In the genomic region with DNA sequence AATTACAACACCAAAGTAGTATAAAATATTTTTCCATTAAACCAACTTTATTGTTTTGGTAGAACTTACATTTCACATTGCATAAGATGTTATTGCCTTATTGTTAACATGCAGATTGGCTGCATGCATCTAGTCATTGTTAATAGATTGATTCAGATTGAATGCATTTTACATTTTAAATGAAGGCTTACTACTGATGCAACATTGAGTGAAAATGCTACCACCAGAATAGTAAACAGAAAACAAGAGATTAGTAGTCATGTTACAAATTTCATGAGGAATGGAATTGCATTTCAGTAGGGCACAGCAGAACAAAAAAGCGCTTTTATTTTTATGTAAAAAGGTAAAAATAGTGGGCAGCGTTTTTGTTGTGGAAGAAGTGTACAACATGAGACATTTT, we compare ENCODE assay signal across 21 cellular contexts.
DNase-seq lines count a peak whose midpoint lies in the region; ATAC-seq, FAIRE-seq and TF ChIP-seq lines count a peak whose summit lies in the region.
"Had no signal": no experiment of that assay in that cellular context is flagged by ENCODE, and none has a peak within 500 bp of the region (broad histone marks: within the 10 kb centered on the region; RNA-seq: fewer than 3 reads in every experiment).

No MANE protein-coding gene starts in this region.

- H3K4me1 ChIP-seq in GM23338 (ENCODE audit: insufficient read depth) (peaks cover 33% of the 10 kb centered on the region), HUES6 (ENCODE audit: control insufficient read depth, insufficient read depth, low read length) (peaks cover 16% of the 10 kb centered on the region; the same call in 1 of the 2 replicates), neural progenitor cell (no peaks in the 10 kb centered on the region)
- H3K4me1 ChIP-seq: BLaER1 had no signal

- H2AFZ ChIP-seq in GM23338 = no peak overlapping the region
- H2AFZ ChIP-seq in neural progenitor cell (replicated peaks) = peak overlapping the region; percentile 52
- H2AFZ ChIP-seq: GM23248 had no signal

- H4K20me1 ChIP-seq in GM23338 (replicated peaks; ENCODE audit: insufficient read depth) = no peaks in the 10 kb centered on the region
- no peaks in the 10 kb centered on the region for H4K20me1 ChIP-seq in neural progenitor cell (ENCODE audit: low read depth)
- H4K20me1 ChIP-seq: BLaER1 had no signal

- FAIRE-seq in frontal cortex (lab: Jason Lieb, UNC) = peak; percentile 3
- FAIRE-seq: A204.1, GM12892 had no signal

- H3K27me3 ChIP-seq in GM23338 (ENCODE audit: insufficient read depth) (no peaks in the 10 kb centered on the region), HUES6 (ENCODE audit: control insufficient read depth, insufficient read depth, low read length) (no peaks in the 10 kb centered on the region), neural progenitor cell (no peaks in the 10 kb centered on the region)
- H3K27me3 ChIP-seq: BLaER1 had no signal

- DNase-seq in GM23338 (ENCODE audit: low spot score) = no peak
- no peak for DNase-seq in frontal cortex (ENCODE audit: low spot score in 2 of 2)
- DNase-seq in neural progenitor cell (ENCODE audit: low spot score) = no peak
- DNase-seq in stimulated activated naive CD4-positive, alpha-beta T cell treated with Interleukin-2 at 50 U/mL for 16 hours (lab: John Stamatoyannopoulos, UW) = no peak
- no peak for DNase-seq in stimulated activated CD8-positive, alpha-beta memory T cell treated with anti-CD3 and anti-CD28 coated beads, Interleukin-4, amount 100 ng/mL, for 48 hours
- DNase-seq in NCI-H748 (lab: John Stamatoyannopoulos, UW; ENCODE audit: unreplicated experiment) = no peak
- DNase-seq: Caco-2; CD4-positive, CD25-positive, alpha-beta regulatory T cell; CD8-positive, alpha-beta T cell; DMS153; DND-41; GM23248; HCEC 1CT had no signal

- H3K79me2 ChIP-seq in GM23338 (replicated peaks; ENCODE audit: insufficient read depth) = no peaks in the 10 kb centered on the region
- no peaks in the 10 kb centered on the region for H3K79me2 ChIP-seq in neural progenitor cell (ENCODE audit: low read depth)

- H3K4me3 ChIP-seq in GM23338 (no peak overlapping the region), HUES6 (ENCODE audit: low read depth, low read length) (no peak overlapping the region), neural progenitor cell (no peak overlapping the region)
- H3K4me3 ChIP-seq: BLaER1, GM23248 had no signal

- H3K9me3 Mint-ChIP-seq in GM23338 = no peaks in the 10 kb centered on the region; the same call in 2 of the 3 replicates
- H3K9me3 Mint-ChIP-seq in neural progenitor cell = peaks cover 17% of the 10 kb centered on the region
- H3K9me3 Mint-ChIP-seq: CD4-positive, CD25-positive, alpha-beta regulatory T cell; CD8-positive, alpha-beta T cell had no signal

- H3K9ac ChIP-seq in HUES6 (ENCODE audit: low read length) (no peak overlapping the region), neural progenitor cell (no peak overlapping the region)
- H3K9ac ChIP-seq: BLaER1, GM23248 had no signal

- H3K36me3 Mint-ChIP-seq in GM23338 (ENCODE audit: low read depth) (no peaks in the 10 kb centered on the region; the same call in 1 of the 3 replicates), neural progenitor cell (peaks cover 25% of the 10 kb centered on the region)
- H3K36me3 Mint-ChIP-seq: CD4-positive, CD25-positive, alpha-beta regulatory T cell; CD8-positive, alpha-beta T cell had no signal

- no peaks in the 10 kb centered on the region for H3K36me3 ChIP-seq in GM23338 (ENCODE audit: insufficient read depth)
- no peaks in the 10 kb centered on the region for H3K36me3 ChIP-seq in HUES6 (ENCODE audit: control insufficient read depth, insufficient read depth, low read length)
- H3K36me3 ChIP-seq in neural progenitor cell = no peaks in the 10 kb centered on the region
- H3K36me3 ChIP-seq: BLaER1 had no signal

- H3K27ac ChIP-seq in GM23338 (ENCODE audit: low read depth) = peak overlapping the region; percentile 27; the same call in 1 of the 2 replicates
- peak overlapping the region; percentile 78 for H3K27ac ChIP-seq in HUES6 (ENCODE audit: low read depth, low read length)
- no peak overlapping the region for H3K27ac ChIP-seq in neural progenitor cell
- H3K27ac ChIP-seq: 22Rv1, BLaER1, C4-2B, GM23248 had no signal

- H3K9me3 ChIP-seq in HUES6 (ENCODE audit: control insufficient read depth, insufficient read depth, low read depth, low read length) (no peaks in the 10 kb centered on the region), neural progenitor cell (ENCODE audit: low read depth) (no peaks in the 10 kb centered on the region)
- H3K9me3 ChIP-seq: BLaER1, Caco-2 had no signal

- peak overlapping the region; percentile 33; the same call in 2 of the 3 replicates for H3K4me3 Mint-ChIP-seq in GM23338
- H3K4me3 Mint-ChIP-seq in neural progenitor cell = no peak overlapping the region
- H3K4me3 Mint-ChIP-seq: B cell; CD4-positive, CD25-positive, alpha-beta regulatory T cell; CD8-positive, alpha-beta T cell had no signal

- H3K27ac Mint-ChIP-seq in GM23338 = peak overlapping the region; percentile 98
- no peak overlapping the region for H3K27ac Mint-ChIP-seq in neural progenitor cell
- H3K27ac Mint-ChIP-seq: B cell; CD4-positive, CD25-positive, alpha-beta regulatory T cell; CD8-positive, alpha-beta T cell had no signal

- H3F3A ChIP-seq in GM23338 (replicated peaks; ENCODE audit: low read depth) (no peaks in the 10 kb centered on the region), neural progenitor cell (ENCODE audit: low read depth) (no peaks in the 10 kb centered on the region)

- no peak for TF ChIP-seq CTCF in GM23338 (conservative IDR thresholded peaks at IDR 0.05; ENCODE audit: low read depth in 2 of 2)
- TF ChIP-seq CTCF in neural progenitor cell (IDR thresholded peaks at IDR 0.05) = no peak

- H3K4me1 Mint-ChIP-seq in GM23338 = peaks cover 25% of the 10 kb centered on the region
- H3K4me1 Mint-ChIP-seq in neural progenitor cell = no peaks in the 10 kb centered on the region
- H3K4me1 Mint-ChIP-seq: B cell; CD4-positive, CD25-positive, alpha-beta regulatory T cell had no signal

- 0 out of 2 replicates have a peak, but pooled peaks cover 6% of the 10 kb centered on the region for H3K9me2 ChIP-seq in GM23338 (ENCODE audit: insufficient read depth)

- ATAC-seq in GM23338 (no peak), HG03045 (IDR thresholded peaks at IDR 0.05; ENCODE audit: unreplicated experiment) (no peak)
- ATAC-seq: CD8-positive, alpha-beta T cell had no signal

- H3K27me3 Mint-ChIP-seq in GM23338 (ENCODE audit: insufficient read depth, low read depth, poor library complexity) = no peaks in the 10 kb centered on the region
- H3K27me3 Mint-ChIP-seq in neural progenitor cell (ENCODE audit: insufficient read depth, low read depth) = no peaks in the 10 kb centered on the region
- H3K27me3 Mint-ChIP-seq: B cell; CD4-positive, CD25-positive, alpha-beta regulatory T cell had no signal

- H3K4me2 ChIP-seq in GM23338 = no peak overlapping the region; the same call in 1 of the 2 replicates
- H3K4me2 ChIP-seq in neural progenitor cell = no peak overlapping the region
- H3K4me2 ChIP-seq: BLaER1 had no signal

TF ChIP-seq in GM23338, 12 proteins besides CTCF, POLR2A, EP300 and RAD21:
- TF ChIP-seq, protein P1, sequence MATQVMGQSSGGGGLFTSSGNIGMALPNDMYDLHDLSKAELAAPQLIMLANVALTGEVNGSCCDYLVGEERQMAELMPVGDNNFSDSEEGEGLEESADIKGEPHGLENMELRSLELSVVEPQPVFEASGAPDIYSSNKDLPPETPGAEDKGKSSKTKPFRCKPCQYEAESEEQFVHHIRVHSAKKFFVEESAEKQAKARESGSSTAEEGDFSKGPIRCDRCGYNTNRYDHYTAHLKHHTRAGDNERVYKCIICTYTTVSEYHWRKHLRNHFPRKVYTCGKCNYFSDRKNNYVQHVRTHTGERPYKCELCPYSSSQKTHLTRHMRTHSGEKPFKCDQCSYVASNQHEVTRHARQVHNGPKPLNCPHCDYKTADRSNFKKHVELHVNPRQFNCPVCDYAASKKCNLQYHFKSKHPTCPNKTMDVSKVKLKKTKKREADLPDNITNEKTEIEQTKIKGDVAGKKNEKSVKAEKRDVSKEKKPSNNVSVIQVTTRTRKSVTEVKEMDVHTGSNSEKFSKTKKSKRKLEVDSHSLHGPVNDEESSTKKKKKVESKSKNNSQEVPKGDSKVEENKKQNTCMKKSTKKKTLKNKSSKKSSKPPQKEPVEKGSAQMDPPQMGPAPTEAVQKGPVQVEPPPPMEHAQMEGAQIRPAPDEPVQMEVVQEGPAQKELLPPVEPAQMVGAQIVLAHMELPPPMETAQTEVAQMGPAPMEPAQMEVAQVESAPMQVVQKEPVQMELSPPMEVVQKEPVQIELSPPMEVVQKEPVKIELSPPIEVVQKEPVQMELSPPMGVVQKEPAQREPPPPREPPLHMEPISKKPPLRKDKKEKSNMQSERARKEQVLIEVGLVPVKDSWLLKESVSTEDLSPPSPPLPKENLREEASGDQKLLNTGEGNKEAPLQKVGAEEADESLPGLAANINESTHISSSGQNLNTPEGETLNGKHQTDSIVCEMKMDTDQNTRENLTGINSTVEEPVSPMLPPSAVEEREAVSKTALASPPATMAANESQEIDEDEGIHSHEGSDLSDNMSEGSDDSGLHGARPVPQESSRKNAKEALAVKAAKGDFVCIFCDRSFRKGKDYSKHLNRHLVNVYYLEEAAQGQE (IDR thresholded peaks at IDR 0.05; ENCODE audit: unreplicated experiment) = no peak
- TF ChIP-seq STAT1 (IDR thresholded peaks at IDR 0.05; ENCODE audit: unreplicated experiment) (no peak), NANOG (IDR thresholded peaks at IDR 0.05; ENCODE audit: borderline replicate concordance) (peak; percentile 74; the same call in 1 of the 2 replicates)
